ENCODE assay signal across 8 cellular contexts in genomic region chr16:72093448-72094265, GRCh38. TPM values are rescaled to one million over a fixed set of nuclear protein-coding genes. Genes with fewer than 3 reads are reported as not detected.
A peak's percentile ranks its signal among the peaks of the same experiment; 100 is the strongest.
DNase-seq lines count a peak whose midpoint lies in the region; ATAC-seq and TF ChIP-seq lines count a peak whose summit lies in the region.

Gene DHX38 (plus strand): TSS chr16:72093847. CDS start chr16:72096158, 2,311 bp downstream.
Gene TXNL4B (minus strand): TSS chr16:72093620. CDS start chr16:72090749, 2,871 bp downstream.

- TF ChIP-seq CTCF in coronary artery (IDR thresholded peaks at IDR 0.05) = no peak

- H3K36me3 Mint-ChIP-seq in activated CD4-positive, alpha-beta T cell treated with anti-CD3 and anti-CD28 coated beads, Interleukin-2, amount 10 ng/mL, durations not matched to agents 7 days and 5 days (ENCODE audit: low read depth) = peaks cover 35% of the 10 kb centered on the region

- peak within 1 kb of the TSS; percentile 98 for H3K27ac Mint-ChIP-seq in activated CD4-positive, alpha-beta T cell treated with anti-CD3 and anti-CD28 coated beads, Interleukin-2, amount 10 ng/mL, durations not matched to agents 7 days and 5 days

- H3K36me3 ChIP-seq in BLaER1 = peaks cover 58% of the 10 kb centered on the region

- H3K4me3 Mint-ChIP-seq in activated CD4-positive, alpha-beta T cell treated with anti-CD3 and anti-CD28 coated beads, Interleukin-2, amount 10 ng/mL, durations not matched to agents 7 days and 5 days = peak within 1 kb of the TSS; percentile 97

- no peaks in the 10 kb centered on the region for H3K27me3 ChIP-seq in BLaER1

- H3K4me3 ChIP-seq in BLaER1 = peak within 1 kb of the TSS; percentile 96
- H3K4me3 ChIP-seq in coronary artery = peak within 1 kb of the TSS; percentile 98

- H3K9me3 ChIP-seq in BLaER1 = no peaks in the 10 kb centered on the region

- H3K4me1 ChIP-seq in BLaER1 = peaks cover 40% of the 10 kb centered on the region

- H3K27ac ChIP-seq in BLaER1 = peak within 1 kb of the TSS; percentile 88
- H3K27ac ChIP-seq in coronary artery = peak within 1 kb of the TSS; percentile 76 to 96

- peak within 1 kb of the TSS; percentile 97 for H3K4me2 ChIP-seq in BLaER1

- peaks cover 39% of the 10 kb centered on the region for H3K4me1 Mint-ChIP-seq in activated CD4-positive, alpha-beta T cell treated with anti-CD3 and anti-CD28 coated beads, Interleukin-2, amount 10 ng/mL, durations not matched to agents 7 days and 5 days

- peaks cover 77% of the 10 kb centered on the region for H4K20me1 ChIP-seq in BLaER1

- POLR2A ChIA-PET in activated CD4-positive, alpha-beta T cell treated with anti-CD3 and anti-CD28 coated beads, Interleukin-2, amount 10 ng/mL, durations not matched to agents 7 days and 5 days (lab: Charles Lee) = no interaction called here

- H3K9me3 Mint-ChIP-seq in activated CD4-positive, alpha-beta T cell treated with anti-CD3 and anti-CD28 coated beads, Interleukin-2, amount 10 ng/mL, durations not matched to agents 7 days and 5 days = no peaks in the 10 kb centered on the region

- peak within 1 kb of the TSS; percentile 90 for H3K9ac ChIP-seq in BLaER1

- intact Hi-C loops in left colon (cut with DNase I, micrococcal nuclease) = loop anchor here in 1 of 2 donors (10.0 kb wide), 1 partner anchor 79 kb away; no protein-coding TSS in a partner anchor

- H3K27me3 Mint-ChIP-seq in activated CD4-positive, alpha-beta T cell treated with anti-CD3 and anti-CD28 coated beads, Interleukin-2, amount 10 ng/mL, durations not matched to agents 7 days and 5 days = no peaks in the 10 kb centered on the region

- DNase-seq in NCI-H69 (lab: John Stamatoyannopoulos, UW) (peak; percentile 97), coronary artery (ENCODE audit: low spot score) (peak; percentile 97), left colon (peak; percentile 93 to 96)
- DNase-seq in activated CD4-positive, alpha-beta T cell treated with anti-CD3 and anti-CD28 coated beads, Interleukin-2, amount 10 ng/mL, durations not matched to agents 7 days and 5 days = peak; percentile 96
- DNase-seq in stimulated activated CD4-positive, alpha-beta T cell treated with anti-CD3 and anti-CD28 coated beads, Interleukin-1b, Interleukin-23, amount 100 ng/mL, for 48 hours = peak; percentile 93

- CTCF ChIA-PET in activated CD4-positive, alpha-beta T cell treated with anti-CD3 and anti-CD28 coated beads, Interleukin-2, amount 10 ng/mL, durations not matched to agents 7 days and 5 days (lab: Charles Lee) = interaction anchor here (0.8 to 1.7 kb wide), 3 partner anchors 11 to 529 kb away, joined by 3 to 4 read pairs (median 3); no protein-coding TSS in a partner anchor

- ATAC-seq in GM19328 (IDR thresholded peaks at IDR 0.05; ENCODE audit: unreplicated experiment) (peak; percentile 98), HG03520 (IDR thresholded peaks at IDR 0.05; ENCODE audit: unreplicated experiment) (peak; percentile 97), left colon (peak; percentile 96)

RNA-seq across cellular contexts. Expression of gene DHX38, which starts in this region (rescaled TPM):
- 10 to 100 TPM; 67.5 to 82.3 TPM for total RNA-seq in activated CD4-positive, alpha-beta T cell treated with anti-CD3 and anti-CD28 coated beads, Interleukin-2, amount 10 ng/mL, durations not matched to agents 7 days and 5 days
- 10 to 100 TPM; 52.0 to 61.5 TPM for total RNA-seq in left colon

RNA-seq across cellular contexts. Expression of gene TXNL4B, which starts in this region (rescaled TPM):
- total RNA-seq in activated CD4-positive, alpha-beta T cell treated with anti-CD3 and anti-CD28 coated beads, Interleukin-2, amount 10 ng/mL, durations not matched to agents 7 days and 5 days = 10 to 100 TPM; 14.8 to 16.0 TPM
- 10 to 100 TPM in 1 of 2 donors, 1 to 10 TPM in 1; 8.8 to 10.4 TPM for total RNA-seq in left colon

Comparison
In these comparisons a context has a peak if more than half of its experiments do, and no peak if none do; other contexts are left out.
1. Peak in every context shown above with its lines: DNase-seq, ATAC-seq, H3K4me3 ChIP-seq and H3K27ac ChIP-seq.